In genomic region chr3:115062009-115062408, GRCh38 we compare ENCODE assay signal across 17 cellular contexts.
DNase-seq lines count a peak whose midpoint lies in the region; ATAC-seq and TF ChIP-seq lines count a peak whose summit lies in the region.
"Had no signal": no experiment of that assay in that cellular context is flagged by ENCODE, and none has a peak within 500 bp of the region (broad histone marks: within the 10 kb centered on the region; RNA-seq: fewer than 3 reads in every experiment).

No MANE protein-coding gene starts in this region.

- no peaks in the 10 kb centered on the region for H3K27me3 ChIP-seq in suprapubic skin
- H3K27me3 ChIP-seq in neural progenitor cell: no peaks in the 10 kb centered on the region
- H3K27me3 ChIP-seq: breast epithelium had no signal

- TF ChIP-seq POLR2A in suprapubic skin (IDR thresholded peaks at IDR 0.05): no peak

- DNase-seq in NCI-H2029 (lab: John Stamatoyannopoulos, UW): peak; percentile 32
- DNase-seq in anterior cingulate cortex (lab: John Stamatoyannopoulos, UW): peak in 55 of 58 donors; percentile 0 to 93 (median 65)
- peak; percentile 96 for DNase-seq in medulla oblongata (ENCODE audit: extremely low spot score)
- no peak for DNase-seq in suprapubic skin (ENCODE audit: low spot score in 2 of 2)
- DNase-seq in neural progenitor cell (ENCODE audit: low spot score): no peak
- no peak for DNase-seq in stimulated activated naive B cell treated with anti-CD40 and anti-IgM and Interleukin-4, amounts not matched to agents 10 μg/mL and 1 μg/mL and 100 μg/mL, for 72 hours
- DNase-seq: activated CD4-positive, CD25-positive, alpha-beta regulatory T cell treated with anti-CD3 and anti-CD28 coated beads, Interleukin-2, amount 50 U/mL, for 72 hours; activated CD8-positive, alpha-beta memory T cell treated with anti-CD3 and anti-CD28 coated beads, Interleukin-2, amount 50 U/mL, for 4 hours; activated naive CD4-positive, alpha-beta T cell treated with anti-CD3 and anti-CD28 coated beads for 36 hours; CD4-positive, CD25-positive, alpha-beta regulatory T cell; effector CD8-positive, alpha-beta T cell; H9; NCI-H1436 treated with DMSO at 0.1 percent for 48 hours had no signal

- H3K27ac Mint-ChIP-seq in neural progenitor cell: no peak overlapping the region
- no peak overlapping the region for H3K27ac Mint-ChIP-seq in stimulated activated naive B cell treated with anti-CD40 and anti-IgM and Interleukin-4, amounts not matched to agents 10 μg/mL and 1 μg/mL and 100 μg/mL, for 72 hours
- H3K27ac Mint-ChIP-seq: activated naive CD4-positive, alpha-beta T cell treated with anti-CD3 and anti-CD28 coated beads for 36 hours; CD4-positive, CD25-positive, alpha-beta regulatory T cell; H9; memory B cell had no signal

- H3K9ac ChIP-seq in neural progenitor cell: no peak overlapping the region
- H3K9ac ChIP-seq: parathyroid adenoma had no signal

- H3K4me1 ChIP-seq in suprapubic skin (no peaks in the 10 kb centered on the region), neural progenitor cell (no peaks in the 10 kb centered on the region)
- H3K4me1 ChIP-seq: breast epithelium, parathyroid adenoma had no signal

- H2AFZ ChIP-seq in neural progenitor cell (replicated peaks): no peak overlapping the region
- H2AFZ ChIP-seq: parathyroid adenoma had no signal

- H3K4me3 Mint-ChIP-seq in neural progenitor cell: no peak overlapping the region
- no peak overlapping the region for H3K4me3 Mint-ChIP-seq in stimulated activated naive B cell treated with anti-CD40 and anti-IgM and Interleukin-4, amounts not matched to agents 10 μg/mL and 1 μg/mL and 100 μg/mL, for 72 hours
- H3K4me3 Mint-ChIP-seq: activated naive CD4-positive, alpha-beta T cell treated with anti-CD3 and anti-CD28 coated beads for 36 hours; CD4-positive, CD25-positive, alpha-beta regulatory T cell; H9; memory B cell had no signal

- TF ChIP-seq EP300 in suprapubic skin (IDR thresholded peaks at IDR 0.05): no peak

- H3K36me3 Mint-ChIP-seq in neural progenitor cell: peaks cover 5% of the 10 kb centered on the region
- peaks cover 9 to 25% of the 10 kb centered on the region in 2 donors for H3K36me3 Mint-ChIP-seq in stimulated activated naive B cell treated with anti-CD40 and anti-IgM and Interleukin-4, amounts not matched to agents 10 μg/mL and 1 μg/mL and 100 μg/mL, for 72 hours

- H3K9me3 Mint-ChIP-seq in neural progenitor cell: peaks cover 8% of the 10 kb centered on the region
- peaks cover 4% of the 10 kb centered on the region in 2 donors for H3K9me3 Mint-ChIP-seq in stimulated activated naive B cell treated with anti-CD40 and anti-IgM and Interleukin-4, amounts not matched to agents 10 μg/mL and 1 μg/mL and 100 μg/mL, for 72 hours
- H3K9me3 Mint-ChIP-seq: activated naive CD4-positive, alpha-beta T cell treated with anti-CD3 and anti-CD28 coated beads for 36 hours had no signal

- no peaks in the 10 kb centered on the region for H3F3A ChIP-seq in neural progenitor cell (ENCODE audit: low read depth)

- H3K79me2 ChIP-seq in neural progenitor cell (ENCODE audit: low read depth): no peaks in the 10 kb centered on the region

- TF ChIP-seq CTCF in suprapubic skin (IDR thresholded peaks at IDR 0.05) (no peak), neural progenitor cell (IDR thresholded peaks at IDR 0.05) (no peak)

- 63% methylated on average over 2 of the region's 2 CpGs for WGBS in suprapubic skin

- H3K36me3 ChIP-seq in suprapubic skin: peaks cover 3% of the 10 kb centered on the region
- no peaks in the 10 kb centered on the region for H3K36me3 ChIP-seq in neural progenitor cell
- H3K36me3 ChIP-seq: breast epithelium had no signal

- H3K9me3 ChIP-seq in suprapubic skin: no peaks in the 10 kb centered on the region
- H3K9me3 ChIP-seq in neural progenitor cell (ENCODE audit: low read depth): no peaks in the 10 kb centered on the region
- H3K9me3 ChIP-seq: breast epithelium had no signal

- H3K4me3 ChIP-seq in suprapubic skin (no peak overlapping the region), neural progenitor cell (no peak overlapping the region)
- H3K4me3 ChIP-seq: breast epithelium had no signal

- H4K20me1 ChIP-seq in neural progenitor cell (ENCODE audit: low read depth): no peaks in the 10 kb centered on the region

- H3K27ac ChIP-seq in suprapubic skin: peak overlapping the region; percentile 11
- H3K27ac ChIP-seq in neural progenitor cell: no peak overlapping the region
- H3K27ac ChIP-seq: parathyroid adenoma had no signal

- H3K4me2 ChIP-seq in neural progenitor cell: no peak overlapping the region

- H3K4me1 Mint-ChIP-seq in neural progenitor cell: no peaks in the 10 kb centered on the region
- peaks cover 0 to 7% of the 10 kb centered on the region in 2 donors for H3K4me1 Mint-ChIP-seq in stimulated activated naive B cell treated with anti-CD40 and anti-IgM and Interleukin-4, amounts not matched to agents 10 μg/mL and 1 μg/mL and 100 μg/mL, for 72 hours
- H3K4me1 Mint-ChIP-seq: H9 had no signal

- no peaks in the 10 kb centered on the region for H3K27me3 Mint-ChIP-seq in neural progenitor cell (ENCODE audit: insufficient read depth, low read depth)
- no peaks in the 10 kb centered on the region for H3K27me3 Mint-ChIP-seq in stimulated activated naive B cell treated with anti-CD40 and anti-IgM and Interleukin-4, amounts not matched to agents 10 μg/mL and 1 μg/mL and 100 μg/mL, for 72 hours
- H3K27me3 Mint-ChIP-seq: CD4-positive, CD25-positive, alpha-beta regulatory T cell; memory B cell had no signal

- ATAC-seq in GM18520 (IDR thresholded peaks at IDR 0.05; ENCODE audit: unreplicated experiment): no peak
- no peak for ATAC-seq in stimulated activated naive B cell treated with anti-CD40 and anti-IgM and Interleukin-4, amounts not matched to agents 10 μg/mL and 1 μg/mL and 100 μg/mL, for 72 hours (replicated peaks)

Comparison
In these comparisons a context has a peak if more than half of its experiments do, and no peak if none do; other contexts are left out.
1. DNase-seq: peak in NCI-H2029 (single experiment), anterior cingulate cortex (55 of 58) and medulla oblongata (single experiment); none in suprapubic skin (0 of 2), neural progenitor cell (single experiment) and stimulated activated naive B cell treated with anti-CD40 and anti-IgM and Interleukin-4, amounts not matched to agents 10 μg/mL and 1 μg/mL and 100 μg/mL, for 72 hours (single experiment).